Comparison of ENCODE assay signal across 8 cellular contexts in genomic region chrX:103175944-103176753, GRCh38. TPM values are rescaled to one million over a fixed set of nuclear protein-coding genes. Genes with fewer than 3 reads are reported as not detected.
A peak's percentile ranks its signal among the peaks of the same experiment; 100 is the strongest.
DNase-seq lines count a peak whose midpoint lies in the region; ATAC-seq lines count a peak whose summit lies in the region.

No MANE protein-coding gene starts in this region.

- peaks cover 4% of the 10 kb centered on the region for H3K4me1 Mint-ChIP-seq in activated naive CD8-positive, alpha-beta T cell (ENCODE audit: low read depth)

- no peaks in the 10 kb centered on the region for H3K36me3 ChIP-seq in HUES48 (ENCODE audit: control insufficient read depth, insufficient read depth, low read length)

- peak; percentile 60 for DNase-seq in AG20443 (ENCODE audit: low spot score)
- DNase-seq in SK-MEL-5 (ENCODE audit: low read depth, low spot score) = peak; percentile 54
- peak; percentile 68 for DNase-seq in Right ventricle myocardium superior
- DNase-seq in putamen (ENCODE audit: low spot score) = peak; percentile 29

- in situ Hi-C loops in SK-MEL-5 (cut with HindIII; ENCODE audit: low pct_unique_long_range_greater_than_20kb, low sequenced_read_pairs) = no loop called here

- peaks cover 23% of the 10 kb centered on the region for H3K27me3 ChIP-seq in HUES48 (ENCODE audit: control insufficient read depth, insufficient read depth, low read length)

- no peaks in the 10 kb centered on the region for H3K36me3 Mint-ChIP-seq in activated naive CD8-positive, alpha-beta T cell

- peak overlapping the region; percentile 46 for H3K4me3 ChIP-seq in HUES48 (ENCODE audit: low read depth, low read length)

- H3K4me3 Mint-ChIP-seq in activated naive CD8-positive, alpha-beta T cell = peak overlapping the region; percentile 54

- H3K9me3 ChIP-seq in HUES48 (ENCODE audit: control insufficient read depth, insufficient read depth, low read length) = no peaks in the 10 kb centered on the region

- H3K9me3 Mint-ChIP-seq in activated naive CD8-positive, alpha-beta T cell (ENCODE audit: low read depth) = no peaks in the 10 kb centered on the region

- peaks cover 4% of the 10 kb centered on the region for H3K27me3 Mint-ChIP-seq in activated naive CD8-positive, alpha-beta T cell

- ATAC-seq in GM18517 (IDR thresholded peaks at IDR 0.05; ENCODE audit: unreplicated experiment) = peak; percentile 65
- ATAC-seq in Right ventricle myocardium superior (ENCODE audit: poor library complexity) = peak; percentile 58
- ATAC-seq in GM19023 (IDR thresholded peaks at IDR 0.05; ENCODE audit: unreplicated experiment) = no peak

- no peak overlapping the region for H3K27ac Mint-ChIP-seq in activated naive CD8-positive, alpha-beta T cell

- no peak overlapping the region for H3K9ac ChIP-seq in HUES48 (ENCODE audit: low read depth, low read length)

- H3K27ac ChIP-seq in HUES48 (ENCODE audit: low read depth, low read length) = no peak overlapping the region

- H3K4me1 ChIP-seq in HUES48 (ENCODE audit: control insufficient read depth, insufficient read depth, low read length) = no peaks in the 10 kb centered on the region

- intact Hi-C loops in Right ventricle myocardium superior (cut with DNase I) = loop anchor here (5.0 kb wide), 1 partner anchor 224 kb away; no protein-coding TSS in a partner anchor

RNA-seq across cellular contexts. Expression of gene BEX4, which starts 38.8 kb away (rescaled TPM):
- 104 and 110 TPM in 2 replicates for total RNA-seq in SK-MEL-5 (2014; rRNA removed; shearing (Covaris generic))
- 129 and 130 TPM in 2 replicates for polyA plus RNA-seq in SK-MEL-5 (2015; cell fraction: cytosol; rRNA removed)
- 82.6 and 83.8 TPM in 2 replicates for polyA plus RNA-seq in SK-MEL-5 (2015; cell fraction: nucleus; rRNA removed)
- 30.5 TPM for total RNA-seq in Right ventricle myocardium superior
